In the genomic region with DNA sequence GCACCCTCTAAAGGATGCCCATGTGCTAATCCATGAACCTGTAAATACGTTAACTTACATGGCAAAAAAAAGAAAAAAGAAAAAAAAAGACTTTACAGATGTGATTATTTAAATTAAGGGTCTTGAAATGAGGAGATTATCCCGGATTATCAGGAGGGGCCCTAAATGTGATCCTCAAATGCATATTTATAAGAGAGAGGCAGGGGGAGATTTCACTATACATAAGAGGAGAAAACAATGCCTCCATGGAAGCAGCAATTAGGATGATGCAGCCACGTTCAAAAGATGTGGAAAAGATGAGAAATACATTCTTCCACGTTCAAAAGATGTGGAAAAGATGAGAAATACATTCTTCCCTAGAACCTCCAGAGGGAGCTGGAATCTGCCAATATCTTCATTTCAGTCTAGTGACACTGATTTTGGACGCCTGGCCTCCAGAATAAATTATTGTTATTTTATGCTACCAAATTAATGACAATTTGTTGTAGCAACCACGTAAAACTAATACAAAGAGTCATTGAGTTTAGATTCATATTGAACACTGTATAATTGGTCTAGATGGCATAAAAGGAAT, we compare ENCODE assay signal across 11 cellular contexts.
DNase-seq lines count a peak whose midpoint lies in the region; ATAC-seq and TF ChIP-seq lines count a peak whose summit lies in the region.
"Had no signal": no experiment of that assay in that cellular context is flagged by ENCODE, and none has a peak within 500 bp of the region (broad histone marks: within the 10 kb centered on the region; RNA-seq: fewer than 3 reads in every experiment).

No MANE protein-coding gene starts in this region.

- intact Hi-C loops in lower lobe of right lung (cut with DNase I) = no loop called here

- H3K9me3 ChIP-seq in lower lobe of right lung = no peaks in the 10 kb centered on the region

- no peak overlapping the region for H3K4me3 ChIP-seq in lower lobe of right lung

- no peak overlapping the region for H3K27ac ChIP-seq in lower lobe of right lung

- no peaks in the 10 kb centered on the region for H3K36me3 ChIP-seq in lower lobe of right lung

- DNase-seq in EH (ENCODE audit: low read depth) (peak; percentile 53), NCI-H1092 (lab: John Stamatoyannopoulos, UW) (peak; percentile 5), chondrocyte (ENCODE audit: low spot score) (no peak), osteocyte (ENCODE audit: extremely low spot score, unreplicated experiment) (no peak), lower lobe of right lung (no peak)
- no peak for DNase-seq in activated naive CD4-positive, alpha-beta T cell (lab: John Stamatoyannopoulos, UW)
- DNase-seq: H7, hypothalamus, NCI-H510A treated with DMSO at 0.1 percent for 48 hours had no signal

- ATAC-seq in lower lobe of right lung = no peak
- ATAC-seq in GM19397 (IDR thresholded peaks at IDR 0.05; ENCODE audit: unreplicated experiment) = no peak

- H3K9me3 Mint-ChIP-seq in chondrocyte (ENCODE audit: low read depth) = peaks cover 7% of the 10 kb centered on the region
- H3K9me3 Mint-ChIP-seq in osteocyte (ENCODE audit: unreplicated experiment) = no peaks in the 10 kb centered on the region

- H3K4me3 Mint-ChIP-seq in chondrocyte (ENCODE audit: unreplicated experiment) (no peak overlapping the region), osteocyte (ENCODE audit: unreplicated experiment) (no peak overlapping the region)
- H3K4me3 Mint-ChIP-seq: activated naive CD4-positive, alpha-beta T cell treated with anti-CD3 and anti-CD28 coated beads, Interleukin-2, amount 50 U/mL, for 24 hours had no signal

- H3K4me1 ChIP-seq in lower lobe of right lung = no peaks in the 10 kb centered on the region

- H3K27me3 ChIP-seq in lower lobe of right lung (ENCODE audit: low read depth) = no peaks in the 10 kb centered on the region

- H3K4me1 Mint-ChIP-seq in chondrocyte (ENCODE audit: low read depth) (no peaks in the 10 kb centered on the region), osteocyte (ENCODE audit: unreplicated experiment) (no peaks in the 10 kb centered on the region)
- H3K4me1 Mint-ChIP-seq: activated naive CD4-positive, alpha-beta T cell treated with anti-CD3 and anti-CD28 coated beads, Interleukin-2, amount 50 U/mL, for 24 hours had no signal

- H3K36me3 Mint-ChIP-seq in chondrocyte (ENCODE audit: low read depth) = peaks cover 4% of the 10 kb centered on the region
- no peaks in the 10 kb centered on the region for H3K36me3 Mint-ChIP-seq in osteocyte (ENCODE audit: unreplicated experiment)
- H3K36me3 Mint-ChIP-seq: activated naive CD4-positive, alpha-beta T cell treated with anti-CD3 and anti-CD28 coated beads, Interleukin-2, amount 50 U/mL, for 24 hours had no signal

- TF ChIP-seq CTCF in chondrocyte (IDR thresholded peaks at IDR 0.05) (peak; percentile 76), osteocyte (IDR thresholded peaks at IDR 0.05) (peak; percentile 46), lower lobe of right lung (IDR thresholded peaks at IDR 0.05) (no peak)

- H3K27me3 Mint-ChIP-seq in chondrocyte (ENCODE audit: low read depth) = peaks cover 37% of the 10 kb centered on the region
- peaks cover 40% of the 10 kb centered on the region for H3K27me3 Mint-ChIP-seq in osteocyte (ENCODE audit: unreplicated experiment)
- H3K27me3 Mint-ChIP-seq: activated naive CD4-positive, alpha-beta T cell treated with anti-CD3 and anti-CD28 coated beads, Interleukin-2, amount 50 U/mL, for 24 hours had no signal

- H3K27ac Mint-ChIP-seq in chondrocyte (ENCODE audit: unreplicated experiment) (no peak overlapping the region), osteocyte (ENCODE audit: unreplicated experiment) (no peak overlapping the region)
- H3K27ac Mint-ChIP-seq: activated naive CD4-positive, alpha-beta T cell treated with anti-CD3 and anti-CD28 coated beads, Interleukin-2, amount 50 U/mL, for 24 hours had no signal

Comparison
In these comparisons a context has a peak if more than half of its experiments do, and no peak if none do; other contexts are left out.
1. DNase-seq: peak in EH (single experiment) and NCI-H1092 (single experiment); none in chondrocyte (single experiment), osteocyte (single experiment), lower lobe of right lung (single experiment) and activated naive CD4-positive, alpha-beta T cell (0 of 4).